1 cellular context compared by ENCODE assay signal in the genomic region with DNA sequence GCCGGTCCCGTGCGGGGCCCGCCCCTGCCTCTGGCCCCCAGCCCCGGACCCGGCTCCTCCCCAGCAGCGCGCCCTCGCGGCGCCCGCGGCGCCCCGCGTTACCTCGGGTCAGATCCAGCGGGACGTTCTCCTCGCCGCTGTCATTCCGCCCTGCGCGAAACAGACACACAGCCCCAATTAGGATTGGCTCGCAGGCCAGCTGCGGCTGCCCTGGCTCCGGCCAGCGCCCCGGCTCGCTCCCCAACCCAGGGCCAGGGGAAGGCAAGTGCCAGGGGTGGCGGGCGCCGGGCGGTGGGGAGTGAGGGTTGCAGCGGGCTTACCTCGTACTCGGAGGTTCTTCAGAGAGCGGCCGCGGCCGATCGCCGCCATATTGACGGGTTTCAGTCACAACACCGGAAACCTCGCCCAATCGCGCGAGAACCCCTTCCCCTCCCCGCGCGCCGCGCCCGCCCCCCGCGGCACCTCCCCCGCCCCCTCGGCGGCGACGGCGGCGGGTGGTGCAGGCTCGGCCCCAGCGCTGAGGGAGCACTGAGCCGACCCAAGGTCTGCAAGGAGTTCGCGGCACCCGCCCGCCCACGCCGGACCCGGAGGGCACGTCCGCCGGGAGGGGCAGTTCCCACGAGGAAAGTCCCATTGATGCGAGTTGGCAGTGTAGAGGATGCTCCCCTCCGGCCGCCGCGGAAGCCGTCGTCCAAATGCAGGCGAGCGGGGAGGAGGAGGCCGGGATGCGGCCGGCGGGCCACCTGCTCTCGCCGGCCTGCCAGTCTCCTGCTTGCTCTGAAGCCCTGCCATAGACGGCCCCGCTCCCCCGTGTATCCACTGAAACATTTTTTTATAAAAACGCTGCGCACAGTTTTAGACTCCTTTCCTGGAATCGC.
A peak's percentile ranks its signal among the peaks of the same experiment; 100 is the strongest.
TF ChIP-seq lines count a peak whose summit lies in the region.

A gene with protein sequence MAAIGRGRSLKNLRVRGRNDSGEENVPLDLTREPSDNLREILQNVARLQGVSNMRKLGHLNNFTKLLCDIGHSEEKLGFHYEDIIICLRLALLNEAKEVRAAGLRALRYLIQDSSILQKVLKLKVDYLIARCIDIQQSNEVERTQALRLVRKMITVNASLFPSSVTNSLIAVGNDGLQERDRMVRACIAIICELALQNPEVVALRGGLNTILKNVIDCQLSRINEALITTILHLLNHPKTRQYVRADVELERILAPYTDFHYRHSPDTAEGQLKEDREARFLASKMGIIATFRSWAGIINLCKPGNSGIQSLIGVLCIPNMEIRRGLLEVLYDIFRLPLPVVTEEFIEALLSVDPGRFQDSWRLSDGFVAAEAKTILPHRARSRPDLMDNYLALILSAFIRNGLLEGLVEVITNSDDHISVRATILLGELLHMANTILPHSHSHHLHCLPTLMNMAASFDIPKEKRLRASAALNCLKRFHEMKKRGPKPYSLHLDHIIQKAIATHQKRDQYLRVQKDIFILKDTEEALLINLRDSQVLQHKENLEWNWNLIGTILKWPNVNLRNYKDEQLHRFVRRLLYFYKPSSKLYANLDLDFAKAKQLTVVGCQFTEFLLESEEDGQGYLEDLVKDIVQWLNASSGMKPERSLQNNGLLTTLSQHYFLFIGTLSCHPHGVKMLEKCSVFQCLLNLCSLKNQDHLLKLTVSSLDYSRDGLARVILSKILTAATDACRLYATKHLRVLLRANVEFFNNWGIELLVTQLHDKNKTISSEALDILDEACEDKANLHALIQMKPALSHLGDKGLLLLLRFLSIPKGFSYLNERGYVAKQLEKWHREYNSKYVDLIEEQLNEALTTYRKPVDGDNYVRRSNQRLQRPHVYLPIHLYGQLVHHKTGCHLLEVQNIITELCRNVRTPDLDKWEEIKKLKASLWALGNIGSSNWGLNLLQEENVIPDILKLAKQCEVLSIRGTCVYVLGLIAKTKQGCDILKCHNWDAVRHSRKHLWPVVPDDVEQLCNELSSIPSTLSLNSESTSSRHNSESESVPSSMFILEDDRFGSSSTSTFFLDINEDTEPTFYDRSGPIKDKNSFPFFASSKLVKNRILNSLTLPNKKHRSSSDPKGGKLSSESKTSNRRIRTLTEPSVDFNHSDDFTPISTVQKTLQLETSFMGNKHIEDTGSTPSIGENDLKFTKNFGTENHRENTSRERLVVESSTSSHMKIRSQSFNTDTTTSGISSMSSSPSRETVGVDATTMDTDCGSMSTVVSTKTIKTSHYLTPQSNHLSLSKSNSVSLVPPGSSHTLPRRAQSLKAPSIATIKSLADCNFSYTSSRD (N-terminal part only) (minus strand): TSS at position 391 of the 878 bp plus-strand sequence. CDS start 22 bp downstream, at position 369.

TF ChIP-seq in GM23338, 12 proteins besides CTCF, POLR2A, EP300 and RAD21 (continued from another document):
- TF ChIP-seq, protein P1, sequence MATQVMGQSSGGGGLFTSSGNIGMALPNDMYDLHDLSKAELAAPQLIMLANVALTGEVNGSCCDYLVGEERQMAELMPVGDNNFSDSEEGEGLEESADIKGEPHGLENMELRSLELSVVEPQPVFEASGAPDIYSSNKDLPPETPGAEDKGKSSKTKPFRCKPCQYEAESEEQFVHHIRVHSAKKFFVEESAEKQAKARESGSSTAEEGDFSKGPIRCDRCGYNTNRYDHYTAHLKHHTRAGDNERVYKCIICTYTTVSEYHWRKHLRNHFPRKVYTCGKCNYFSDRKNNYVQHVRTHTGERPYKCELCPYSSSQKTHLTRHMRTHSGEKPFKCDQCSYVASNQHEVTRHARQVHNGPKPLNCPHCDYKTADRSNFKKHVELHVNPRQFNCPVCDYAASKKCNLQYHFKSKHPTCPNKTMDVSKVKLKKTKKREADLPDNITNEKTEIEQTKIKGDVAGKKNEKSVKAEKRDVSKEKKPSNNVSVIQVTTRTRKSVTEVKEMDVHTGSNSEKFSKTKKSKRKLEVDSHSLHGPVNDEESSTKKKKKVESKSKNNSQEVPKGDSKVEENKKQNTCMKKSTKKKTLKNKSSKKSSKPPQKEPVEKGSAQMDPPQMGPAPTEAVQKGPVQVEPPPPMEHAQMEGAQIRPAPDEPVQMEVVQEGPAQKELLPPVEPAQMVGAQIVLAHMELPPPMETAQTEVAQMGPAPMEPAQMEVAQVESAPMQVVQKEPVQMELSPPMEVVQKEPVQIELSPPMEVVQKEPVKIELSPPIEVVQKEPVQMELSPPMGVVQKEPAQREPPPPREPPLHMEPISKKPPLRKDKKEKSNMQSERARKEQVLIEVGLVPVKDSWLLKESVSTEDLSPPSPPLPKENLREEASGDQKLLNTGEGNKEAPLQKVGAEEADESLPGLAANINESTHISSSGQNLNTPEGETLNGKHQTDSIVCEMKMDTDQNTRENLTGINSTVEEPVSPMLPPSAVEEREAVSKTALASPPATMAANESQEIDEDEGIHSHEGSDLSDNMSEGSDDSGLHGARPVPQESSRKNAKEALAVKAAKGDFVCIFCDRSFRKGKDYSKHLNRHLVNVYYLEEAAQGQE (IDR thresholded peaks at IDR 0.05; ENCODE audit: unreplicated experiment), result no peak
- TF ChIP-seq, protein P2, sequence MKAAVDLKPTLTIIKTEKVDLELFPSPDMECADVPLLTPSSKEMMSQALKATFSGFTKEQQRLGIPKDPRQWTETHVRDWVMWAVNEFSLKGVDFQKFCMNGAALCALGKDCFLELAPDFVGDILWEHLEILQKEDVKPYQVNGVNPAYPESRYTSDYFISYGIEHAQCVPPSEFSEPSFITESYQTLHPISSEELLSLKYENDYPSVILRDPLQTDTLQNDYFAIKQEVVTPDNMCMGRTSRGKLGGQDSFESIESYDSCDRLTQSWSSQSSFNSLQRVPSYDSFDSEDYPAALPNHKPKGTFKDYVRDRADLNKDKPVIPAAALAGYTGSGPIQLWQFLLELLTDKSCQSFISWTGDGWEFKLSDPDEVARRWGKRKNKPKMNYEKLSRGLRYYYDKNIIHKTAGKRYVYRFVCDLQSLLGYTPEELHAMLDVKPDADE (IDR thresholded peaks at IDR 0.05), result no peak
- TF ChIP-seq CREB1 (CRISPR knock-in tag; IDR thresholded peaks at IDR 0.05; ENCODE audit: low read depth), result 0 out of 2 replicates have a peak, but pooled peaks have one; percentile 2
- TF ChIP-seq POLR2AphosphoS5 (IDR thresholded peaks at IDR 0.05; ENCODE audit: low read depth), result peak; percentile 82
- TF ChIP-seq NANOG (IDR thresholded peaks at IDR 0.05; ENCODE audit: borderline replicate concordance), result no peak
- TF ChIP-seq STAT1 (IDR thresholded peaks at IDR 0.05; ENCODE audit: unreplicated experiment), result no peak
- TF ChIP-seq, protein P3, sequence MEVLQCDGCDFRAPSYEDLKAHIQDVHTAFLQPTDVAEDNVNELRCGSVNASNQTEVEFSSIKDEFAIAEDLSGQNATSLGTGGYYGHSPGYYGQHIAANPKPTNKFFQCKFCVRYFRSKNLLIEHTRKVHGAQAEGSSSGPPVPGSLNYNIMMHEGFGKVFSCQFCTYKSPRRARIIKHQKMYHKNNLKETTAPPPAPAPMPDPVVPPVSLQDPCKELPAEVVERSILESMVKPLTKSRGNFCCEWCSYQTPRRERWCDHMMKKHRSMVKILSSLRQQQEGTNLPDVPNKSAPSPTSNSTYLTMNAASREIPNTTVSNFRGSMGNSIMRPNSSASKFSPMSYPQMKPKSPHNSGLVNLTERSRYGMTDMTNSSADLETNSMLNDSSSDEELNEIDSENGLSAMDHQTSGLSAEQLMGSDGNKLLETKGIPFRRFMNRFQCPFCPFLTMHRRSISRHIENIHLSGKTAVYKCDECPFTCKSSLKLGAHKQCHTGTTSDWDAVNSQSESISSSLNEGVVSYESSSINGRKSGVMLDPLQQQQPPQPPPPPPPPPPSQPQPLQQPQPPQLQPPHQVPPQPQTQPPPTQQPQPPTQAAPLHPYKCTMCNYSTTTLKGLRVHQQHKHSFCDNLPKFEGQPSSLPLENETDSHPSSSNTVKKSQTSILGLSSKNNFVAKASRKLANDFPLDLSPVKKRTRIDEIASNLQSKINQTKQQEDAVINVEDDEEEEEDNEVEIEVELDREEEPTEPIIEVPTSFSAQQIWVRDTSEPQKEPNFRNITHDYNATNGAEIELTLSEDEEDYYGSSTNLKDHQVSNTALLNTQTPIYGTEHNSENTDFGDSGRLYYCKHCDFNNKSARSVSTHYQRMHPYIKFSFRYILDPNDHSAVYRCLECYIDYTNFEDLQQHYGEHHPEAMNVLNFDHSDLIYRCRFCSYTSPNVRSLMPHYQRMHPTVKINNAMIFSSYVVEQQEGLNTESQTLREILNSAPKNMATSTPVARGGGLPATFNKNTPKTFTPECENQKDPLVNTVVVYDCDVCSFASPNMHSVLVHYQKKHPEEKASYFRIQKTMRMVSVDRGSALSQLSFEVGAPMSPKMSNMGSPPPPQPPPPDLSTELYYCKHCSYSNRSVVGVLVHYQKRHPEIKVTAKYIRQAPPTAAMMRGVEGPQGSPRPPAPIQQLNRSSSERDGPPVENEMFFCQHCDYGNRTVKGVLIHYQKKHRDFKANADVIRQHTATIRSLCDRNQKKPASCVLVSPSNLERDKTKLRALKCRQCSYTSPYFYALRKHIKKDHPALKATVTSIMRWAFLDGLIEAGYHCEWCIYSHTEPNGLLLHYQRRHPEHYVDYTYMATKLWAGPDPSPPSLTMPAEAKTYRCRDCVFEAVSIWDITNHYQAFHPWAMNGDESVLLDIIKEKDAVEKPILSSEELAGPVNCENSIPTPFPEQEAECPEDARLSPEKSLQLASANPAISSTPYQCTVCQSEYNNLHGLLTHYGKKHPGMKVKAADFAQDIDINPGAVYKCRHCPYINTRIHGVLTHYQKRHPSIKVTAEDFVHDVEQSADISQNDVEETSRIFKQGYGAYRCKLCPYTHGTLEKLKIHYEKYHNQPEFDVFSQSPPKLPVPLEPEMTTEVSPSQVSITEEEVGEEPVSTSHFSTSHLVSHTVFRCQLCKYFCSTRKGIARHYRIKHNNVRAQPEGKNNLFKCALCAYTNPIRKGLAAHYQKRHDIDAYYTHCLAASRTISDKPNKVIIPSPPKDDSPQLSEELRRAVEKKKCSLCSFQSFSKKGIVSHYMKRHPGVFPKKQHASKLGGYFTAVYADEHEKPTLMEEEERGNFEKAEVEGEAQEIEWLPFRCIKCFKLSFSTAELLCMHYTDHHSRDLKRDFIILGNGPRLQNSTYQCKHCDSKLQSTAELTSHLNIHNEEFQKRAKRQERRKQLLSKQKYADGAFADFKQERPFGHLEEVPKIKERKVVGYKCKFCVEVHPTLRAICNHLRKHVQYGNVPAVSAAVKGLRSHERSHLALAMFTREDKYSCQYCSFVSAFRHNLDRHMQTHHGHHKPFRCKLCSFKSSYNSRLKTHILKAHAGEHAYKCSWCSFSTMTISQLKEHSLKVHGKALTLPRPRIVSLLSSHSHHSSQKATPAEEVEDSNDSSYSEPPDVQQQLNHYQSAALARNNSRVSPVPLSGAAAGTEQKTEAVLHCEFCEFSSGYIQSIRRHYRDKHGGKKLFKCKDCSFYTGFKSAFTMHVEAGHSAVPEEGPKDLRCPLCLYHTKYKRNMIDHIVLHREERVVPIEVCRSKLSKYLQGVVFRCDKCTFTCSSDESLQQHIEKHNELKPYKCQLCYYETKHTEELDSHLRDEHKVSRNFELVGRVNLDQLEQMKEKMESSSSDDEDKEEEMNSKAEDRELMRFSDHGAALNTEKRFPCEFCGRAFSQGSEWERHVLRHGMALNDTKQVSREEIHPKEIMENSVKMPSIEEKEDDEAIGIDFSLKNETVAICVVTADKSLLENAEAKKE (CRISPR knock-in tag; IDR thresholded peaks at IDR 0.05), result no peak
